In the genomic region with DNA sequence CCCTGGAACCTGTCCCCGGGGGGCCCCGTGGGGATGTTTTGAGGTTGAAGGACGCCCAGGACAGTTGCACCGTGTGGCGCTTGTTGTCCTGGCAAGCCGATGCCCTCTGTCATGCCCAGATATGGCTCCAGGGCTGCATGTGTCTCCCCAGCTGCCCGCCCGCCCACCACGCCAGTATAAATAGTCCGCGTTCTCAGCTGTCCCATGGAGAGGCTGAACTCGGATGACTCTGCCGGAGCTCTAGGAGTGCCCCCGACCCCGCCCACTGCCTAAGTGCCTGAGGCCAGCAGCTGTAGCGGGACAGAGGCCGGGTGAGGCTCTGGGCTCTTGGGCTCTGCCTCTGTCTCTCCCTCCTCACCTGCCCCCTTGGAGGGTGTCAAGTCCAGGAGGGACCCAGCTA, we compare ENCODE assay signal across 2 cellular contexts.
A peak's percentile ranks its signal among the peaks of the same experiment; 100 is the strongest.
TF ChIP-seq lines count a peak whose summit lies in the region.

No MANE protein-coding gene starts in this region.

TF ChIP-seq in HEK293, 187 proteins besides CTCF, POLR2A, EP300 and RAD21:
- TF ChIP-seq KLF1 (tag by site-specific recombination; IDR thresholded peaks at IDR 0.05): peak; percentile 89
- peak; percentile 36; the same call in 1 of the 2 replicates for TF ChIP-seq ZFHX2 (tag by site-specific recombination; conservative IDR thresholded peaks at IDR 0.05)
- TF ChIP-seq ZNF830 (tag by site-specific recombination; IDR thresholded peaks at IDR 0.05; ENCODE audit: low read depth): no peak
- no peak for TF ChIP-seq ZBTB1 (tag by site-specific recombination; IDR thresholded peaks at IDR 0.05)
- TF ChIP-seq ZXDB (tag by site-specific recombination; IDR thresholded peaks at IDR 0.05): no peak
- no peak for TF ChIP-seq ZNF626 (tag by site-specific recombination; IDR thresholded peaks at IDR 0.05)

TF ChIP-seq in K562, 482 proteins besides CTCF, POLR2A, EP300 and RAD21:
- no peak for TF ChIP-seq C11orf30 (IDR thresholded peaks at IDR 0.05; ENCODE audit: low read depth)
- no peak for TF ChIP-seq MBD2 (IDR thresholded peaks at IDR 0.05; ENCODE audit: borderline replicate concordance, low read depth)
- TF ChIP-seq NFATC3 (IDR thresholded peaks at IDR 0.05): no peak
- TF ChIP-seq PCBP2 (IDR thresholded peaks at IDR 0.05; ENCODE audit: low read depth, low read length, poor library complexity, severe bottlenecking): no peak
- TF ChIP-seq PPARD (CRISPR knock-in tag; IDR thresholded peaks at IDR 0.05): no peak
- TF ChIP-seq STAT5B (CRISPR knock-in tag; IDR thresholded peaks at IDR 0.05): no peak
- TF ChIP-seq ZNF121 (CRISPR knock-in tag; conservative IDR thresholded peaks at IDR 0.05): no peak
- TF ChIP-seq BCOR (IDR thresholded peaks at IDR 0.05): no peak
- no peak for TF ChIP-seq SRSF7 (optimal IDR thresholded peaks at IDR 0.05; ENCODE audit: low read depth, low read length)
- TF ChIP-seq CC2D1A (IDR thresholded peaks at IDR 0.05): no peak
- TF ChIP-seq, protein P1, sequence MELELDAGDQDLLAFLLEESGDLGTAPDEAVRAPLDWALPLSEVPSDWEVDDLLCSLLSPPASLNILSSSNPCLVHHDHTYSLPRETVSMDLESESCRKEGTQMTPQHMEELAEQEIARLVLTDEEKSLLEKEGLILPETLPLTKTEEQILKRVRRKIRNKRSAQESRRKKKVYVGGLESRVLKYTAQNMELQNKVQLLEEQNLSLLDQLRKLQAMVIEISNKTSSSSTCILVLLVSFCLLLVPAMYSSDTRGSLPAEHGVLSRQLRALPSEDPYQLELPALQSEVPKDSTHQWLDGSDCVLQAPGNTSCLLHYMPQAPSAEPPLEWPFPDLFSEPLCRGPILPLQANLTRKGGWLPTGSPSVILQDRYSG (tag; conservative IDR thresholded peaks at IDR 0.05; ENCODE audit: low read depth): no peak
- no peak for TF ChIP-seq ZNF644 (tag; IDR thresholded peaks at IDR 0.05; ENCODE audit: low read depth)
- TF ChIP-seq CREBBP (IDR thresholded peaks at IDR 0.05; ENCODE audit: low read depth, low read length): no peak
- TF ChIP-seq, protein P2, sequence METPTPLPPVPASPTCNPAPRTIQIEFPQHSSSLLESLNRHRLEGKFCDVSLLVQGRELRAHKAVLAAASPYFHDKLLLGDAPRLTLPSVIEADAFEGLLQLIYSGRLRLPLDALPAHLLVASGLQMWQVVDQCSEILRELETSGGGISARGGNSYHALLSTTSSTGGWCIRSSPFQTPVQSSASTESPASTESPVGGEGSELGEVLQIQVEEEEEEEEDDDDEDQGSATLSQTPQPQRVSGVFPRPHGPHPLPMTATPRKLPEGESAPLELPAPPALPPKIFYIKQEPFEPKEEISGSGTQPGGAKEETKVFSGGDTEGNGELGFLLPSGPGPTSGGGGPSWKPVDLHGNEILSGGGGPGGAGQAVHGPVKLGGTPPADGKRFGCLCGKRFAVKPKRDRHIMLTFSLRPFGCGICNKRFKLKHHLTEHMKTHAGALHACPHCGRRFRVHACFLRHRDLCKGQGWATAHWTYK (CRISPR knock-in tag; IDR thresholded peaks at IDR 0.05): no peak
- no peak for TF ChIP-seq NFIC (IDR thresholded peaks at IDR 0.05)
- TF ChIP-seq TAF9B (IDR thresholded peaks at IDR 0.05; ENCODE audit: partially characterized antibody): no peak
- no peak for TF ChIP-seq MYNN (IDR thresholded peaks at IDR 0.05)
- no peak for TF ChIP-seq MYNN (CRISPR knock-in tag; IDR thresholded peaks at IDR 0.05)
- no peak for TF ChIP-seq NBN (IDR thresholded peaks at IDR 0.05; ENCODE audit: low read depth)
